13 cellular contexts compared by ENCODE assay signal in the genomic region with DNA sequence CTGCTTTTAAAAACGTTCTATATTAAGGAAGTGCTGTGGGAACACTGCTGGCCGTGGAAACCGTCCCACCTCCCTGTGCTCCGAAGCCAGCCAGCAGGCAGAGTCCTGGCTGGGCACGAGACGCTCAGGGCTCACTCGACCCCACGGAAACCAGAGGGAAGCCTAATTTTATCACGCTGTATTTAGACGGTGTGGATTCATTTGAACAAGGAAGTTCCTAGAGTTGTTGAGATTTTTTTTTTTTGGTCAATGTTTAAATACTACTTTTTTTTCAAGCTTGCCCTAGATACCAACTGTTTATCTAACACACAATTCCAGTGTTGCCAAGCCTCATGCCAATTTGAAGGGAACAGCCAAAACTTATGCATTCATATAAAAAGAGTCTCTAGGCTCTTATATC. TPM values are rescaled to one million over a fixed set of nuclear protein-coding genes. Genes with fewer than 3 reads are reported as not detected.
DNase-seq lines count a peak whose midpoint lies in the region; ATAC-seq, FAIRE-seq and TF ChIP-seq lines count a peak whose summit lies in the region.
"Had no signal": no experiment of that assay in that cellular context is flagged by ENCODE, and none has a peak within 500 bp of the region (broad histone marks: within the 10 kb centered on the region; RNA-seq: fewer than 3 reads in every experiment).

No MANE protein-coding gene starts in this region.

- peak overlapping the region; percentile 63 for H3K27ac Mint-ChIP-seq in nephron progenitor cell

- 0 out of 2 replicates have a peak, but pooled peaks cover under 1% of the 10 kb centered on the region for H4K20me1 ChIP-seq in HepG2 (ENCODE audit: insufficient read depth, low read length)

- no peaks in the 10 kb centered on the region for H3K36me3 Mint-ChIP-seq in nephron progenitor cell (ENCODE audit: low read depth)
- H3K36me3 Mint-ChIP-seq: naive B cell had no signal

- BruUV-seq in HepG2 (replicated peaks; lab: Mats Ljungman, UMichigan), result no TSS peak

- 9% methylated on average over 10 of the region's 10 CpGs for WGBS in liver
- 89% methylated on average over 10 of the region's 10 CpGs for WGBS in HepG2 (ENCODE audit: low lambda C conversion rate)
- WGBS in spleen, 5 donors, result 9 to 14% (median 12%) methylated on average over 10 of the region's 10 CpGs

- H3K27ac ChIP-seq in liver (ENCODE audit: low read depth in 1 of 2, low read length in 2 of 2) (peak overlapping the region; percentile 88 to 94), HepG2 (ENCODE audit: extremely low read length, insufficient read depth, low read length) (no peak overlapping the region), left ventricle myocardium inferior (replicated peaks) (peak overlapping the region; percentile 88), spleen (no peak overlapping the region)

- peak overlapping the region in 2 of 3 donors; percentile 11 to 16 for H3K4me3 ChIP-seq in liver (ENCODE audit: low read depth in 1 of 3, low read length in 3 of 3)
- H3K4me3 ChIP-seq in HepG2 (replicated peaks in 1 of 3; ENCODE audit: insufficient read depth in 1 of 3, low read depth in 2 of 3, low read length in 3 of 3), result no peak overlapping the region
- peak overlapping the region; percentile 35 for H3K4me3 ChIP-seq in left ventricle myocardium inferior
- H3K4me3 ChIP-seq in spleen, result no peak overlapping the region
- H3K4me3 ChIP-seq: K562 had no signal

- no peak for DNase-seq in HepG2 (ENCODE audit: low spot score)
- DNase-seq in left ventricle myocardium inferior, result peak; percentile 64
- DNase-seq in nephron progenitor cell, result no peak
- DNase-seq in spleen, result no peak
- DNase-seq in AG08396 (ENCODE audit: low spot score), result no peak
- DNase-seq in GM13977 (ENCODE audit: low spot score), result no peak
- DNase-seq in ecto neural progenitor cell (ENCODE audit: low spot score), result no peak
- DNase-seq: activated CD8-positive, alpha-beta memory T cell treated with anti-CD3 and anti-CD28 coated beads, Interleukin-2, amount 50 U/mL, for 48 hours; naive B cell; RPMI8226 had no signal

- no peak for FAIRE-seq in HepG2 (lab: Jason Lieb, UNC)
- FAIRE-seq: frontal cortex, K562 had no signal

- H3K9ac ChIP-seq in liver (ENCODE audit: low read depth in 1 of 2, low read length in 2 of 2) (peak overlapping the region; percentile 30 to 55), HepG2 (ENCODE audit: insufficient read depth, low read depth, low read length) (no peak overlapping the region)

- peak; percentile 14 to 18 for TF ChIP-seq RAD21 in liver (IDR thresholded peaks at IDR 0.05)
- TF ChIP-seq RAD21 in HepG2 (CRISPR knock-in tag; IDR thresholded peaks at IDR 0.05), result no peak

- no peak for ATAC-seq in HepG2
- ATAC-seq: K562 had no signal

- in situ Hi-C loops in HepG2 (cut with HindIII; ENCODE audit: extremely low pct_ligation_motif_present, low pct_unique_long_range_greater_than_20kb), result no loop called here
- in situ Hi-C loops in GM13977 (cut with MboI; ENCODE audit: low pct_unique_long_range_greater_than_20kb, low sequenced_read_pairs, unreplicated experiment), result no loop called here

- no peak for TF ChIP-seq EP300 in HepG2 (IDR thresholded peaks at IDR 0.05; ENCODE audit: low read depth in 2 of 2, low read length in 2 of 2)
- TF ChIP-seq EP300 in HepG2 (CRISPR knock-in tag; IDR thresholded peaks at IDR 0.05; ENCODE audit: borderline replicate concordance), result no peak

- no peaks in the 10 kb centered on the region for H3K9me3 Mint-ChIP-seq in nephron progenitor cell
- H3K9me3 Mint-ChIP-seq: naive B cell had no signal

- intact Hi-C loops in HepG2 (cut with micrococcal nuclease; ENCODE audit: unreplicated experiment), result no loop called here
- intact Hi-C loops in left ventricle myocardium inferior (cut with micrococcal nuclease), result no loop called here
- intact Hi-C loops in spleen (cut with DNase I; ENCODE audit: low total_unique reads), result no loop called here

- H3K9me3 ChIP-seq in liver (ENCODE audit: control insufficient read depth in 4 of 4, low read length in 3 of 4) (no peaks in the 10 kb centered on the region), HepG2 (ENCODE audit: low read length) (no peaks in the 10 kb centered on the region), left ventricle myocardium inferior (replicated peaks) (no peaks in the 10 kb centered on the region), spleen (no peaks in the 10 kb centered on the region)

- no peaks in the 10 kb centered on the region for H3K36me3 ChIP-seq in liver (ENCODE audit: control insufficient read depth in 4 of 4, insufficient read depth in 3 of 4, low read depth in 1 of 4, low read length in 3 of 4)
- peaks cover 0 to 2% of the 10 kb centered on the region in 2 experiments; a peak in 2 of 5 replicates for H3K36me3 ChIP-seq in HepG2 (replicated peaks in 1 of 2; ENCODE audit: control insufficient read depth in 1 of 2, insufficient read depth in 2 of 2, low read length in 2 of 2)
- no peaks in the 10 kb centered on the region for H3K36me3 ChIP-seq in left ventricle myocardium inferior
- H3K36me3 ChIP-seq in spleen, result no peaks in the 10 kb centered on the region

- H3K4me1 Mint-ChIP-seq in nephron progenitor cell, result peaks cover 54% of the 10 kb centered on the region

- H3K4me1 ChIP-seq in liver (ENCODE audit: control insufficient read depth in 4 of 4, insufficient read depth in 4 of 4, low read length in 3 of 4), result peaks cover 8 to 69% (median 50%) of the 10 kb centered on the region in 4 donors
- peaks cover 36% of the 10 kb centered on the region for H3K4me1 ChIP-seq in HepG2 (ENCODE audit: insufficient read depth, low read length)
- peaks cover 80% of the 10 kb centered on the region for H3K4me1 ChIP-seq in left ventricle myocardium inferior
- H3K4me1 ChIP-seq in spleen, result peaks cover 0 to 13% (median under 1%) of the 10 kb centered on the region in 6 donors

- peaks cover 46% of the 10 kb centered on the region for H3K79me2 ChIP-seq in HepG2 (ENCODE audit: insufficient read depth, low read length)

- H2AFZ ChIP-seq in HepG2 (ENCODE audit: low read length), result no peak overlapping the region

- CTCF ChIA-PET in HepG2 (lab: Yijun Ruan, JAX; ENCODE audit: low intra/inter-chr PET ratio, low total read pairs), result no interaction called here

- H3K4me3 Mint-ChIP-seq in nephron progenitor cell, result no peak overlapping the region
- H3K4me3 Mint-ChIP-seq: naive B cell had no signal

- POLR2A ChIA-PET in HepG2 (lab: Yijun Ruan, JAX), result no interaction called here

- no peak for TF ChIP-seq CTCF in liver (IDR thresholded peaks at IDR 0.05; ENCODE audit: low read depth, low read length, missing input control)
- TF ChIP-seq CTCF in HepG2 (CRISPR knock-in tag; IDR thresholded peaks at IDR 0.05), result no peak
- no peak for TF ChIP-seq CTCF in left ventricle myocardium inferior (IDR thresholded peaks at IDR 0.05; ENCODE audit: borderline replicate concordance)
- no peak for TF ChIP-seq CTCF in nephron progenitor cell (IDR thresholded peaks at IDR 0.05)
- TF ChIP-seq CTCF in spleen (IDR thresholded peaks at IDR 0.05 in 8 of 11, conservative IDR thresholded peaks at IDR 0.05 in 3 of 11), result no peak
- TF ChIP-seq CTCF in GM13977 (IDR thresholded peaks at IDR 0.05; ENCODE audit: extremely low read depth, insufficient read depth, missing control alignments), result no peak

- peaks cover 12% of the 10 kb centered on the region for H3K27me3 Mint-ChIP-seq in nephron progenitor cell (ENCODE audit: low read depth, poor library complexity)

- H3K4me2 ChIP-seq in HepG2 (ENCODE audit: low read depth, low read length), result no peak overlapping the region

- H3K27me3 ChIP-seq in liver (ENCODE audit: control insufficient read depth in 4 of 4, insufficient read depth in 4 of 4, low read length in 3 of 4) (no peaks in the 10 kb centered on the region), HepG2 (ENCODE audit: control insufficient read depth in 1 of 2, insufficient read depth in 2 of 2, low read length in 2 of 2) (no peaks in the 10 kb centered on the region), left ventricle myocardium inferior (ENCODE audit: low read depth) (no peaks in the 10 kb centered on the region), spleen (replicated peaks in 1 of 7) (no peaks in the 10 kb centered on the region)

- TF ChIP-seq POLR2A in HepG2 (IDR thresholded peaks at IDR 0.05; ENCODE audit: insufficient read depth in 1 of 2, low read depth in 2 of 2, low read length in 2 of 2) (no peak), spleen (IDR thresholded peaks at IDR 0.05) (no peak)

TF ChIP-seq in HepG2, 621 proteins besides CTCF, POLR2A, EP300 and RAD21 (continues in another document):
- no peak for TF ChIP-seq NFYC (CRISPR knock-in tag; IDR thresholded peaks at IDR 0.05)

RNA-seq across cellular contexts. Expression of a gene that starts 25.8 kb away (rescaled TPM):
- total RNA-seq in liver, result 10 to 100 TPM in 1 of 2 donors, 1 to 10 TPM in 1; 9.6 to 25.1 TPM
- 10 to 100 TPM in 1 of 2 donors, 1 to 10 TPM in 1; 3.6 to 12.5 TPM for polyA plus RNA-seq in liver
- 9.6 and 11.2 TPM in 2 replicates for total RNA-seq in HepG2 (2016; rRNA removed; fragmentation: Illumina TruSeq; extraction: Trizol)
- total RNA-seq in HepG2 (2016; cell fraction: cytosol; rRNA removed; fragmentation: Illumina TruSeq; extraction: Trizol; ENCODE audit: low read depth), result 6.9 and 7.1 TPM in 2 replicates
- 7.0 and 12.1 TPM in 2 replicates for total RNA-seq in HepG2 (2016; cell fraction: insoluble cytoplasmic fraction; rRNA removed; fragmentation: Illumina TruSeq; extraction: Trizol)
- 4.4 and 4.6 TPM in 2 replicates for total RNA-seq in HepG2 (2016; cell fraction: membrane; rRNA removed; fragmentation: Illumina TruSeq; extraction: Trizol)
- total RNA-seq in HepG2 (2016; cell fraction: nucleus; rRNA removed; fragmentation: Illumina TruSeq; extraction: Trizol), result 15.9 and 17.5 TPM in 2 replicates
- 13.6 and 13.9 TPM in 2 replicates for polyA plus RNA-seq in HepG2 (2011; rRNA removed)
- polyA plus RNA-seq in HepG2 (2011; cell fraction: cytosol; rRNA removed), result 15.9 and 17.7 TPM in 2 replicates
- 26.9 and 30.6 TPM in 2 replicates for polyA plus RNA-seq in HepG2 (2011; cell fraction: nucleus; rRNA removed)
- polyA plus RNA-seq in HepG2 (2012), result 15.9 and 19.6 TPM in 2 replicates
- polyA plus RNA-seq in HepG2 (2016; cell fraction: cytosol; fragmentation: Illumina TruSeq; extraction: Trizol; ENCODE audit: low read depth), result 0.63 and 1.1 TPM in 2 replicates
- 5.6 and 8.0 TPM in 2 replicates for polyA plus RNA-seq in HepG2 (2016; cell fraction: insoluble cytoplasmic fraction; fragmentation: Illumina TruSeq; extraction: Trizol; ENCODE audit: low read depth)
- polyA plus RNA-seq in HepG2 (2016; cell fraction: membrane; fragmentation: Illumina TruSeq; extraction: Trizol; ENCODE audit: low read depth), result 2.0 and 2.1 TPM in 2 replicates
- 16.3 and 17.4 TPM in 2 replicates for polyA plus RNA-seq in HepG2 (2016; cell fraction: nucleus; fragmentation: Illumina TruSeq; extraction: Trizol; ENCODE audit: insufficient read depth, low read depth)
- 21.8 and 108 TPM in 2 replicates for polyA minus RNA-seq in HepG2 (2011; rRNA and poly(A)+ RNA removed; ENCODE audit: low replicate concordance)
- polyA minus RNA-seq in HepG2 (2011; cell fraction: cytosol; rRNA and poly(A)+ RNA removed), result 53.6 and 62.1 TPM in 2 replicates
- 33.7 and 36.4 TPM in 2 replicates for polyA minus RNA-seq in HepG2 (2011; cell fraction: nucleus; rRNA and poly(A)+ RNA removed)
- 44.3 TPM for total RNA-seq in left ventricle myocardium inferior
- total RNA-seq in spleen, result 10 to 100 TPM in 5 of 7 donors, 1 to 10 TPM in 2; 8.3 to 23.0 (median 14.9) TPM
- 1 to 10 TPM in 2 of 3 donors, under 1 TPM in 1; 0.70 to 2.9 (median 1.2) TPM for polyA plus RNA-seq in spleen

Comparison
In these comparisons a context has a peak if more than half of its experiments do, and no peak if none do; other contexts are left out.
1. H3K27ac ChIP-seq: peak in liver (2 of 2) and left ventricle myocardium inferior (single experiment); none in HepG2 (single experiment) and spleen (0 of 8).
2. H3K4me3 ChIP-seq: peak in liver (2 of 3) and left ventricle myocardium inferior (single experiment); none in HepG2 (0 of 3) and spleen (0 of 8).